1 cellular context compared by ENCODE assay signal in the genomic region with DNA sequence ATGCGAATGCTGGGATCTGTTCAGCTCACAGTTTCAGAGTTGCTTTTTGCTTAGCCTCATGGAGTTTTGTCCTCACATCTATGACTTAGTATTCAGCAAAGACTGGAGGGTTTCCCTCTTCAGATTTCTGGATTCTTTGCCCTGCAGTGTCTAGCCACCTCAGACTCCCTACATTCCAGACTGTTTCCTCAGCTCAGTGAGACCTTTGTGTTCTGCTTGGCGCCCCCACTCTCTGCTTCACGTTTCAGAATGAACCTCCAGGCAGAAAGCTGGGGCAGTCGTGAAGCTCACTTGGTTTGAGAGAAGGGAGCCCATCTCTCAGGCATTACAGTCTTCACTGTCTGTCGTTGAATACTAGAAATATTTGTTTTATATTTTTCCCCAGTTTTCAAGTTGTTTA.
TF ChIP-seq lines count a peak whose summit lies in the region.

No MANE protein-coding gene starts in this region.

TF ChIP-seq in H1, 55 proteins besides CTCF, POLR2A, EP300 and RAD21:
- no peak for TF ChIP-seq SP2 (IDR thresholded peaks at IDR 0.05; ENCODE audit: low read length)
TF ChIP-seq in H1: peak in this region for 0.
